Comparison of ENCODE assay signal across 1 cellular context in genomic region chr3:58143417-58144055, GRCh38.
A peak's percentile ranks its signal among the peaks of the same experiment; 100 is the strongest.
TF ChIP-seq lines count a peak whose summit lies in the region.

No MANE protein-coding gene starts in this region.

TF ChIP-seq in HepG2, 621 proteins besides CTCF, POLR2A, EP300 and RAD21 (continued from another document and continues in another):
- TF ChIP-seq E2F5 (CRISPR knock-in tag; conservative IDR thresholded peaks at IDR 0.05) (no peak), SALL1 (CRISPR knock-in tag; IDR thresholded peaks at IDR 0.05) (peak; percentile 78), CC2D1A (CRISPR knock-in tag; IDR thresholded peaks at IDR 0.05) (no peak), ETV6 (CRISPR knock-in tag; conservative IDR thresholded peaks at IDR 0.05) (no peak), RBFOX2 (IDR thresholded peaks at IDR 0.05; ENCODE audit: low read depth, low read length) (no peak), SMAD3 (CRISPR knock-in tag; IDR thresholded peaks at IDR 0.05) (no peak), ZNF251 (CRISPR knock-in tag; IDR thresholded peaks at IDR 0.05) (no peak), GATA4 (IDR thresholded peaks at IDR 0.05; ENCODE audit: borderline replicate concordance, low read depth) (no peak), ZNF512 (CRISPR knock-in tag; IDR thresholded peaks at IDR 0.05) (no peak), RARA (CRISPR knock-in tag; IDR thresholded peaks at IDR 0.05) (peak; percentile 82), IRX3 (CRISPR knock-in tag; IDR thresholded peaks at IDR 0.05; ENCODE audit: borderline replicate concordance, low read depth) (no peak), EHMT2 (IDR thresholded peaks at IDR 0.05; ENCODE audit: borderline replicate concordance, low read depth, low read length) (no peak), ZNF550 (CRISPR knock-in tag; IDR thresholded peaks at IDR 0.05; ENCODE audit: borderline replicate concordance) (no peak), ARID2 (CRISPR knock-in tag; IDR thresholded peaks at IDR 0.05; ENCODE audit: borderline replicate concordance) (no peak), CENPBD1 (CRISPR knock-in tag; IDR thresholded peaks at IDR 0.05; ENCODE audit: borderline replicate concordance, low read depth) (no peak), CHD4 (IDR thresholded peaks at IDR 0.05; ENCODE audit: borderline replicate concordance, low read length) (no peak), ZNF281 (CRISPR knock-in tag; IDR thresholded peaks at IDR 0.05; ENCODE audit: borderline replicate concordance) (no peak), NRL (CRISPR knock-in tag; IDR thresholded peaks at IDR 0.05; ENCODE audit: borderline replicate concordance) (no peak), BRCA1 (CRISPR knock-in tag; IDR thresholded peaks at IDR 0.05) (no peak), ZNF18 (CRISPR knock-in tag; IDR thresholded peaks at IDR 0.05; ENCODE audit: insufficient replicate concordance) (no peak), YEATS4 (CRISPR knock-in tag; IDR thresholded peaks at IDR 0.05; ENCODE audit: borderline replicate concordance) (no peak), ETS1 (CRISPR knock-in tag; IDR thresholded peaks at IDR 0.05) (no peak), ZNF784 (CRISPR knock-in tag; IDR thresholded peaks at IDR 0.05; ENCODE audit: borderline replicate concordance) (no peak), ZNF350 (CRISPR knock-in tag; IDR thresholded peaks at IDR 0.05; ENCODE audit: borderline replicate concordance, low read depth) (peak; percentile 58; the same call in 1 of the 2 replicates), JARID2 (CRISPR knock-in tag; IDR thresholded peaks at IDR 0.05; ENCODE audit: insufficient replicate concordance) (no peak), ZNF382 (CRISPR knock-in tag; IDR thresholded peaks at IDR 0.05; ENCODE audit: borderline replicate concordance) (no peak), ZNF446 (CRISPR knock-in tag; IDR thresholded peaks at IDR 0.05) (no peak), PATZ1 (CRISPR knock-in tag; IDR thresholded peaks at IDR 0.05) (0 out of 2 replicates have a peak, but pooled peaks have one; percentile 14), ZFX (CRISPR knock-in tag; IDR thresholded peaks at IDR 0.05; ENCODE audit: low read depth) (peak; percentile 65), NFYC (CRISPR knock-in tag; IDR thresholded peaks at IDR 0.05) (no peak), ZNF776 (CRISPR knock-in tag; IDR thresholded peaks at IDR 0.05) (no peak), MTA3 (CRISPR knock-in tag; IDR thresholded peaks at IDR 0.05) (no peak), RFX3 (CRISPR knock-in tag; IDR thresholded peaks at IDR 0.05) (no peak), KMT2A (CRISPR knock-in tag; IDR thresholded peaks at IDR 0.05) (no peak), ZNF335 (CRISPR knock-in tag; IDR thresholded peaks at IDR 0.05) (no peak), HNRNPH1 (optimal IDR thresholded peaks at IDR 0.05; ENCODE audit: low read depth, low read length) (no peak), SP2 (CRISPR knock-in tag; IDR thresholded peaks at IDR 0.05) (no peak), LCORL (IDR thresholded peaks at IDR 0.05) (no peak), LCORL (CRISPR knock-in tag; IDR thresholded peaks at IDR 0.05) (no peak), ZMYM3 (CRISPR knock-in tag; IDR thresholded peaks at IDR 0.05) (0 out of 2 replicates have a peak, but pooled peaks have one; percentile 16), ONECUT2 (CRISPR knock-in tag; IDR thresholded peaks at IDR 0.05) (no peak), FOXP4 (CRISPR knock-in tag; IDR thresholded peaks at IDR 0.05) (peak; percentile 53; the same call in 1 of the 2 replicates), PBX3 (CRISPR knock-in tag; IDR thresholded peaks at IDR 0.05; ENCODE audit: borderline replicate concordance) (no peak), ZSCAN29 (CRISPR knock-in tag; conservative IDR thresholded peaks at IDR 0.05) (no peak), EEA1 (CRISPR knock-in tag; IDR thresholded peaks at IDR 0.05; ENCODE audit: borderline replicate concordance) (no peak), NFATC3 (CRISPR knock-in tag; IDR thresholded peaks at IDR 0.05) (no peak), MAFF (IDR thresholded peaks at IDR 0.05; ENCODE audit: low read depth, low read length) (peak; percentile 48; the same call in 1 of the 2 replicates)
